ENCODE assay signal across 8 cellular contexts in genomic region chr14:100241279-100241678, GRCh38. TPM values are rescaled to one million over a fixed set of nuclear protein-coding genes. Genes with fewer than 3 reads are reported as not detected.
DNase-seq lines count a peak whose midpoint lies in the region; TF ChIP-seq lines count a peak whose summit lies in the region.

No MANE protein-coding gene starts in this region.

- peaks cover 6% of the 10 kb centered on the region for H3K9me3 Mint-ChIP-seq in nephron progenitor cell

- peaks cover 0 to 37% (median 23%) of the 10 kb centered on the region in 11 experiments; a peak in 15 of 22 replicates for H3K36me3 ChIP-seq in BLaER1 treated with 17β-estradiol and CSF1 and Interleukin-3, amounts not matched to agents 10 nM and 100 nM
- peaks cover 10% of the 10 kb centered on the region; the same call in 1 of the 2 replicates for H3K36me3 ChIP-seq in Loucy (ENCODE audit: insufficient read depth, low read length)

- peak overlapping the region; percentile 97 for H3K27ac Mint-ChIP-seq in nephron progenitor cell

- H3K4me1 Mint-ChIP-seq in nephron progenitor cell = peaks cover 51% of the 10 kb centered on the region

- H3K27me3 ChIP-seq in BLaER1 treated with 17β-estradiol and CSF1 and Interleukin-3, amounts not matched to agents 10 nM and 100 nM = no peaks in the 10 kb centered on the region
- H3K27me3 ChIP-seq in Loucy (ENCODE audit: insufficient read depth, low read length, poor library complexity, severe bottlenecking) = peaks cover 10% of the 10 kb centered on the region

- peak overlapping the region; percentile 91 to 100 (median 99) for H3K4me3 ChIP-seq in BLaER1 treated with 17β-estradiol and CSF1 and Interleukin-3, amounts not matched to agents 10 nM and 100 nM
- peak overlapping the region; percentile 100 for H3K4me3 ChIP-seq in Loucy (ENCODE audit: low read length, poor library complexity, severe bottlenecking)

- H2AFZ ChIP-seq in Loucy (ENCODE audit: low read length) = no peak overlapping the region

- H3K79me2 ChIP-seq in Loucy (ENCODE audit: insufficient read depth, low read length) = peaks cover 89% of the 10 kb centered on the region

- TF ChIP-seq CTCF in Loucy (conservative IDR thresholded peaks at IDR 0.05; ENCODE audit: low read length) = no peak
- TF ChIP-seq CTCF in nephron progenitor cell (IDR thresholded peaks at IDR 0.05) = no peak

- peaks cover 74 to 88% (median 77%) of the 10 kb centered on the region in 11 experiments for H4K20me1 ChIP-seq in BLaER1 treated with 17β-estradiol and CSF1 and Interleukin-3, amounts not matched to agents 10 nM and 100 nM
- H4K20me1 ChIP-seq in Loucy (ENCODE audit: insufficient read depth, low read length, poor library complexity, severe bottlenecking) = peaks cover 77% of the 10 kb centered on the region

- H3K4me3 Mint-ChIP-seq in nephron progenitor cell = peak overlapping the region; percentile 95

- peaks cover 4% of the 10 kb centered on the region for H3K27me3 Mint-ChIP-seq in nephron progenitor cell (ENCODE audit: low read depth, poor library complexity)

- H3K9me3 ChIP-seq in BLaER1 treated with 17β-estradiol and CSF1 and Interleukin-3, amounts not matched to agents 10 nM and 100 nM (replicated peaks in 1 of 11) = no peaks in the 10 kb centered on the region
- no peaks in the 10 kb centered on the region for H3K9me3 ChIP-seq in Loucy (ENCODE audit: insufficient read depth, low read depth, low read length)

- no peaks in the 10 kb centered on the region for H3K9me2 ChIP-seq in Loucy (replicated peaks; ENCODE audit: low read depth, low read length)

- DNase-seq in dermis blood vessel endothelial cell (peak; percentile 17), nephron progenitor cell (no peak), MV-4-11 (lab: John Stamatoyannopoulos, UW) (no peak), epidermal melanocyte (ENCODE audit: insufficient read length, low spot score) (no peak), C1 segment of cervical spinal cord (lab: John Stamatoyannopoulos, UW) (no peak), hippocampal formation (lab: John Stamatoyannopoulos, UW) (no peak)

- peaks cover 45 to 64% (median 61%) of the 10 kb centered on the region in 10 experiments for H3K4me1 ChIP-seq in BLaER1 treated with 17β-estradiol and CSF1 and Interleukin-3, amounts not matched to agents 10 nM and 100 nM
- H3K4me1 ChIP-seq in Loucy (ENCODE audit: insufficient read depth, low read length, poor library complexity, severe bottlenecking) = peaks cover 51% of the 10 kb centered on the region

- H3K9ac ChIP-seq in BLaER1 treated with 17β-estradiol and CSF1 and Interleukin-3, amounts not matched to agents 10 nM and 100 nM = peak overlapping the region; percentile 96 to 99 (median 98)
- H3K9ac ChIP-seq in Loucy (ENCODE audit: low read depth, low read length, poor library complexity, severe bottlenecking) = peak overlapping the region; percentile 80

- peaks cover 12% of the 10 kb centered on the region for H3F3A ChIP-seq in Loucy (ENCODE audit: low read depth)

- peak overlapping the region; percentile 75 to 95 (median 87) for H3K4me2 ChIP-seq in BLaER1 treated with 17β-estradiol and CSF1 and Interleukin-3, amounts not matched to agents 10 nM and 100 nM
- H3K4me2 ChIP-seq in Loucy (ENCODE audit: low read depth, low read length, poor library complexity, severe bottlenecking) = peak overlapping the region; percentile 100

- H3K27ac ChIP-seq in BLaER1 treated with 17β-estradiol and CSF1 and Interleukin-3, amounts not matched to agents 10 nM and 100 nM = peak overlapping the region; percentile 30 to 99 (median 96); a peak in 16 of 22 replicates

- peaks cover 35% of the 10 kb centered on the region for H3K36me3 Mint-ChIP-seq in nephron progenitor cell (ENCODE audit: low read depth)

RNA-seq across cellular contexts. Expression of gene YY1, which starts 2.3 kb away (rescaled TPM):
- 55.1 and 63.1 TPM in 2 replicates for total RNA-seq in dermis blood vessel endothelial cell
